In genomic region chr20:1979116-1979778, GRCh38 we compare ENCODE assay signal across 2 cellular contexts.
A peak's percentile ranks its signal among the peaks of the same experiment; 100 is the strongest.
TF ChIP-seq lines count a peak whose summit lies in the region.

No MANE protein-coding gene starts in this region.

TF ChIP-seq in HCT116, 20 proteins besides CTCF, POLR2A, EP300 and RAD21 (continued from another document):
- TF ChIP-seq REST (IDR thresholded peaks at IDR 0.05; ENCODE audit: low read depth) (peak; percentile 45), YY1 (IDR thresholded peaks at IDR 0.05; ENCODE audit: extremely low read depth, insufficient replicate concordance, low read depth, low read length) (no peak)

TF ChIP-seq in HEK293T, 16 proteins besides CTCF, POLR2A, EP300 and RAD21:
- no peak for TF ChIP-seq PKNOX1 (IDR thresholded peaks at IDR 0.05)
- TF ChIP-seq SP1 (IDR thresholded peaks at IDR 0.05): no peak
- no peak for TF ChIP-seq BHLHE40 (IDR thresholded peaks at IDR 0.05; ENCODE audit: borderline replicate concordance)
- TF ChIP-seq FOXM1 (IDR thresholded peaks at IDR 0.05; ENCODE audit: borderline replicate concordance): no peak
- no peak for TF ChIP-seq NFRKB (IDR thresholded peaks at IDR 0.05)
- TF ChIP-seq FOXA1 (IDR thresholded peaks at IDR 0.05): no peak
- no peak for TF ChIP-seq TARDBP (IDR thresholded peaks at IDR 0.05)
- no peak for TF ChIP-seq ZNF384 (IDR thresholded peaks at IDR 0.05)
- no peak for TF ChIP-seq ELF4 (IDR thresholded peaks at IDR 0.05)
- no peak for TF ChIP-seq FOXK2 (IDR thresholded peaks at IDR 0.05)
- TF ChIP-seq HDGF (IDR thresholded peaks at IDR 0.05; ENCODE audit: borderline replicate concordance): no peak
- no peak for TF ChIP-seq CTBP1 (IDR thresholded peaks at IDR 0.05; ENCODE audit: borderline replicate concordance)
- no peak for TF ChIP-seq LEF1 (IDR thresholded peaks at IDR 0.05; ENCODE audit: borderline replicate concordance)
